Comparison of ENCODE assay signal across 8 cellular contexts in genomic region chr22:40156001-40156516, GRCh38. TPM values are rescaled to one million over a fixed set of nuclear protein-coding genes. Genes with fewer than 3 reads are reported as not detected.
A peak's percentile ranks its signal among the peaks of the same experiment; 100 is the strongest.
DNase-seq lines count a peak whose midpoint lies in the region; ATAC-seq, FAIRE-seq and TF ChIP-seq lines count a peak whose summit lies in the region.

No MANE protein-coding gene starts in this region.

- H3K4me3 ChIP-seq in right atrium auricular region (no peak overlapping the region), bronchial epithelial cell (ENCODE audit: low read depth, low read length) (no peak overlapping the region)

- H3K27me3 ChIP-seq in right atrium auricular region (no peaks in the 10 kb centered on the region), bronchial epithelial cell (ENCODE audit: control insufficient read depth, insufficient read depth, low read length) (peaks cover 2% of the 10 kb centered on the region)

- ATAC-seq in Right ventricle myocardium superior (ENCODE audit: poor library complexity), result peak; percentile 66
- ATAC-seq in GM19467 (IDR thresholded peaks at IDR 0.05; ENCODE audit: unreplicated experiment), result no peak
- ATAC-seq in GM21360 (IDR thresholded peaks at IDR 0.05; ENCODE audit: unreplicated experiment), result no peak

- H3K4me1 ChIP-seq in right atrium auricular region, result peaks cover 0 to 6% of the 10 kb centered on the region in 2 donors

- H3K36me3 ChIP-seq in right atrium auricular region (no peaks in the 10 kb centered on the region), bronchial epithelial cell (ENCODE audit: control insufficient read depth, insufficient read depth, low read length) (no peaks in the 10 kb centered on the region)

- peak in 1 of 2 donors; percentile 14 for TF ChIP-seq CTCF in right atrium auricular region (IDR thresholded peaks at IDR 0.05)
- TF ChIP-seq CTCF in bronchial epithelial cell (IDR thresholded peaks at IDR 0.05; ENCODE audit: insufficient read depth, low read length, severe bottlenecking), result peak; percentile 16

- intact Hi-C loops in Right ventricle myocardium superior (cut with DNase I), result no loop called here

- H3K27ac ChIP-seq in right atrium auricular region, result no peak overlapping the region

- DNase-seq in Right ventricle myocardium superior (no peak), right atrium auricular region (ENCODE audit: low spot score) (no peak), NCI-H748 (lab: John Stamatoyannopoulos, UW; ENCODE audit: unreplicated experiment) (peak; percentile 88), bronchial epithelial cell (ENCODE audit: low read depth) (peak; percentile 94), mucosa of gallbladder (ENCODE audit: low spot score) (peak; percentile 61), NCI-H128 (lab: John Stamatoyannopoulos, UW; ENCODE audit: unreplicated experiment) (no peak)

- peak; percentile 92 for FAIRE-seq in bronchial epithelial cell (lab: Jason Lieb, UNC)

- no peaks in the 10 kb centered on the region for H3K9me3 ChIP-seq in right atrium auricular region

RNA-seq across cellular contexts. Expression of gene TNRC6B, which starts 21.7 kb away (rescaled TPM):
- total RNA-seq in Right ventricle myocardium superior (37.5 TPM), right atrium auricular region (10 to 100 TPM; 25.0 to 27.1 TPM), bronchial epithelial cell (8.3 and 8.4 TPM in 2 replicates), mucosa of gallbladder (67.9 TPM)

Comparison
In these comparisons a context has a peak if more than half of its experiments do, and no peak if none do; other contexts are left out.
1. DNase-seq: peak in NCI-H748 (single experiment), bronchial epithelial cell (single experiment) and mucosa of gallbladder (single experiment); none in Right ventricle myocardium superior (single experiment), right atrium auricular region (single experiment) and NCI-H128 (single experiment).